18 cellular contexts compared by ENCODE assay signal in the genomic region with DNA sequence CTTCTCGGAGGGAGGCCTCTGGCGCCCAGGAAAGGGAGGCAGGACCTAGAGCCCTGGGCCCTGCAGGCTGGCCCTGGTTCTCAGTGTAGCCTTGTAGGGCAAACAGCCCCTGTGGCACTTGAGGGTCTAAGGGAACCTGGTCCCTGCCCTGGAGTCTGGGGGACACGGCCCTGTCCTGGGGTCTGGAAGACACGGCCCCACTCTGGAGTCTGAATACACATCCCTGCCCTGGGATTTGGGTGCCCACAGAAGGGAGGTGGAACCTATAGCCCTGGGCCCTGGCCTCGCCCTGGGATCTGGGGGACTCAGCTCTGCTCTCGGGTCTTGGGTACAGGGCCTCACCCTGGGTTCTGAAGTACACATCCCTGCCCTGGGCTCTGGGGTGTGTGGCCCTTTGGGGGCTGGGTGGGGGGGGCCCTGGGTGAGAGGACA.
"Had no signal": no experiment of that assay in that cellular context is flagged by ENCODE, and none has a peak within 500 bp of the region (broad histone marks: within the 10 kb centered on the region; RNA-seq: fewer than 3 reads in every experiment).

No MANE protein-coding gene starts in this region.

- H3K27me3 Mint-ChIP-seq: activated B cell treated with CpG ODN at 0.5 μM for 24 hours; activated CD4-positive, alpha-beta T cell treated with anti-CD3 and anti-CD28 coated beads, Interleukin-2, amount 10 ng/mL, durations not matched to agents 7 days and 5 days; T-helper 17 cell had no signal

- H3K4me3 Mint-ChIP-seq: activated B cell treated with CpG ODN at 0.5 μM for 24 hours; activated CD4-positive, alpha-beta T cell treated with anti-CD3 and anti-CD28 coated beads, Interleukin-2, amount 10 ng/mL, durations not matched to agents 7 days and 5 days; memory B cell; neural progenitor cell; stimulated activated effector memory CD8-positive, alpha-beta T cell treated with anti-CD3 and anti-CD28 coated beads, Interleukin-12 subunit alpha, Interleukin-12 subunit beta, amount 100 ng/mL, for 72 hours; T-helper 17 cell had no signal

- H3K4me1 Mint-ChIP-seq: activated B cell treated with CpG ODN at 0.5 μM for 24 hours; activated CD4-positive, alpha-beta T cell treated with anti-CD3 and anti-CD28 coated beads, Interleukin-2, amount 10 ng/mL, durations not matched to agents 7 days and 5 days; memory B cell; neural progenitor cell; stimulated activated effector memory CD8-positive, alpha-beta T cell treated with anti-CD3 and anti-CD28 coated beads, Interleukin-12 subunit alpha, Interleukin-12 subunit beta, amount 100 ng/mL, for 72 hours; T-helper 17 cell had no signal

- DNase-seq: activated CD4-positive, alpha-beta T cell treated with anti-CD3 and anti-CD28 coated beads, Interleukin-2, amount 10 ng/mL, durations not matched to agents 7 days and 5 days; activated CD8-positive, alpha-beta memory T cell treated with anti-CD3 and anti-CD28 coated beads for 24 hours; activated gamma-delta T cell; colonic mucosa; effector CD8-positive, alpha-beta T cell; SHP77 treated with DMSO at 0.1 percent for 48 hours; substantia nigra; trophoblast cell had no signal

- ATAC-seq: gastroesophageal sphincter; stimulated activated effector memory CD8-positive, alpha-beta T cell treated with anti-CD3 and anti-CD28 coated beads, Interleukin-12 subunit alpha, Interleukin-12 subunit beta, amount 100 ng/mL, for 72 hours; T-helper 17 cell had no signal

- H3K36me3 Mint-ChIP-seq: stimulated activated effector memory CD8-positive, alpha-beta T cell treated with anti-CD3 and anti-CD28 coated beads, Interleukin-12 subunit alpha, Interleukin-12 subunit beta, amount 100 ng/mL, for 72 hours had no signal

- H3K36me3 ChIP-seq: colonic mucosa had no signal

- H3K4me1 ChIP-seq: colonic mucosa, gastroesophageal sphincter, neural progenitor cell had no signal

- H3K9me3 ChIP-seq: colonic mucosa had no signal

- H3K4me3 ChIP-seq: cardiac muscle cell, colonic mucosa, gastroesophageal sphincter, hepatocyte, neural progenitor cell, smooth muscle cell had no signal

- H3K27me3 ChIP-seq: cardiac muscle cell, colonic mucosa, hepatocyte, neural progenitor cell had no signal

- H3K27ac ChIP-seq: colonic mucosa, epithelial cell of prostate, gastroesophageal sphincter, hepatocyte, neural progenitor cell had no signal

- H3K27ac Mint-ChIP-seq: activated B cell treated with CpG ODN at 0.5 μM for 24 hours; activated CD4-positive, alpha-beta T cell treated with anti-CD3 and anti-CD28 coated beads, Interleukin-2, amount 10 ng/mL, durations not matched to agents 7 days and 5 days; memory B cell; neural progenitor cell; stimulated activated effector memory CD8-positive, alpha-beta T cell treated with anti-CD3 and anti-CD28 coated beads, Interleukin-12 subunit alpha, Interleukin-12 subunit beta, amount 100 ng/mL, for 72 hours; T-helper 17 cell had no signal
